In the genomic region with DNA sequence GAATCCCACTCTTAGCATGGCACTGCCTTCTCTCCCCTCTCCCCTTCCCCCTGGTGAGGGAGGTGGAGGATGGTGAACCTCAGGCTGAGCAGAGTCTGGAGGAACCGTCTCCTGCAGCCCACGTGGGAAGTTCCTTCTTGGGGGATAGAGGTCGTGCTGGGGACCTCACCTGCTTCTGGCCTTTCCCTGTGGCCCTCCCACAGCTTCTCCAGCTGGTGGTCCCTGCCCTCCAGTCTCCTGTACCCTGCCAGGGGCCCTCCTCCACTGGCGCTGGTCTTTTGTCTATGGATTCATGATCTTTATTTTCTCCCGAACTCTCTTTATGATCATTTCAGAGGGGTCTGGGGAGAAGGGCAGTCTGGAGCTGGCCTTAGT, we compare ENCODE assay signal across 1 cellular context.
TF ChIP-seq lines count a peak whose summit lies in the region.

No MANE protein-coding gene starts in this region.

TF ChIP-seq in endothelial cell of umbilical vein, 7 proteins besides CTCF, POLR2A, EP300 and RAD21 (continued from another document):
- TF ChIP-seq, protein P1, sequence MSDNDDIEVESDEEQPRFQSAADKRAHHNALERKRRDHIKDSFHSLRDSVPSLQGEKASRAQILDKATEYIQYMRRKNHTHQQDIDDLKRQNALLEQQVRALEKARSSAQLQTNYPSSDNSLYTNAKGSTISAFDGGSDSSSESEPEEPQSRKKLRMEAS (IDR thresholded peaks at IDR 0.05; ENCODE audit: insufficient read depth, insufficient read length): no peak
- TF ChIP-seq GATA2 (IDR thresholded peaks at IDR 0.05; ENCODE audit: insufficient read depth, insufficient read length, low read depth, low read length): no peak
- no peak for TF ChIP-seq MYC (IDR thresholded peaks at IDR 0.05; ENCODE audit: low read depth, low read length)
- no peak for TF ChIP-seq JUN (IDR thresholded peaks at IDR 0.05; ENCODE audit: borderline replicate concordance, insufficient read depth, insufficient read length, low read depth)
